In genomic region chr2:44087714-44088092, GRCh38 we compare ENCODE assay signal across 8 cellular contexts.
A peak's percentile ranks its signal among the peaks of the same experiment; 100 is the strongest.
DNase-seq lines count a peak whose midpoint lies in the region; ATAC-seq lines count a peak whose summit lies in the region.

No MANE protein-coding gene starts in this region.

- H3K27ac Mint-ChIP-seq in activated T-helper 17 cell treated with anti-CD3 and anti-CD28 coated beads, Interleukin-2, amount 50 U/mL, for 72 hours, result peak overlapping the region; percentile 90
- H3K27ac Mint-ChIP-seq in stimulated activated effector memory CD8-positive, alpha-beta T cell treated with anti-CD3 and anti-CD28 coated beads, Interleukin-12 subunit alpha, Interleukin-12 subunit beta, amount 100 ng/mL, for 72 hours, result peak overlapping the region; percentile 77

- in situ Hi-C loops in G401 (cut with HindIII; ENCODE audit: low sequenced_read_pairs), result no loop called here

- no peak for ATAC-seq in activated T-helper 17 cell treated with anti-CD3 and anti-CD28 coated beads, Interleukin-2, amount 50 U/mL, for 72 hours (replicated peaks)
- no peak for ATAC-seq in stimulated activated effector memory CD8-positive, alpha-beta T cell treated with anti-CD3 and anti-CD28 coated beads, Interleukin-12 subunit alpha, Interleukin-12 subunit beta, amount 100 ng/mL, for 72 hours
- no peak for ATAC-seq in GM19035 (IDR thresholded peaks at IDR 0.05; ENCODE audit: unreplicated experiment)

- H3K27me3 Mint-ChIP-seq in activated T-helper 17 cell treated with anti-CD3 and anti-CD28 coated beads, Interleukin-2, amount 50 U/mL, for 72 hours, result no peaks in the 10 kb centered on the region

- H3K4me1 Mint-ChIP-seq in activated T-helper 17 cell treated with anti-CD3 and anti-CD28 coated beads, Interleukin-2, amount 50 U/mL, for 72 hours, result peaks cover 6% of the 10 kb centered on the region
- H3K4me1 Mint-ChIP-seq in stimulated activated effector memory CD8-positive, alpha-beta T cell treated with anti-CD3 and anti-CD28 coated beads, Interleukin-12 subunit alpha, Interleukin-12 subunit beta, amount 100 ng/mL, for 72 hours, result peaks cover 21% of the 10 kb centered on the region

- no peaks in the 10 kb centered on the region for H3K36me3 ChIP-seq in HUES48 (ENCODE audit: control insufficient read depth, insufficient read depth, low read length)

- H3K9me3 Mint-ChIP-seq in activated T-helper 17 cell treated with anti-CD3 and anti-CD28 coated beads, Interleukin-2, amount 50 U/mL, for 72 hours, result no peaks in the 10 kb centered on the region
- no peaks in the 10 kb centered on the region for H3K9me3 Mint-ChIP-seq in stimulated activated effector memory CD8-positive, alpha-beta T cell treated with anti-CD3 and anti-CD28 coated beads, Interleukin-12 subunit alpha, Interleukin-12 subunit beta, amount 100 ng/mL, for 72 hours

- H3K9me3 ChIP-seq in HUES48 (ENCODE audit: control insufficient read depth, insufficient read depth, low read length), result no peaks in the 10 kb centered on the region

- no peaks in the 10 kb centered on the region for H3K36me3 Mint-ChIP-seq in activated T-helper 17 cell treated with anti-CD3 and anti-CD28 coated beads, Interleukin-2, amount 50 U/mL, for 72 hours (ENCODE audit: low read depth)
- no peaks in the 10 kb centered on the region for H3K36me3 Mint-ChIP-seq in stimulated activated effector memory CD8-positive, alpha-beta T cell treated with anti-CD3 and anti-CD28 coated beads, Interleukin-12 subunit alpha, Interleukin-12 subunit beta, amount 100 ng/mL, for 72 hours

- peak overlapping the region; percentile 49 for H3K9ac ChIP-seq in HUES48 (ENCODE audit: low read depth, low read length)

- H3K27ac ChIP-seq in HUES48 (ENCODE audit: low read depth, low read length), result peak overlapping the region; percentile 66
- H3K27ac ChIP-seq in layer of hippocampus (ENCODE audit: low read depth, low read length), result peak overlapping the region; percentile 89

- peak overlapping the region; percentile 72 for H3K4me3 Mint-ChIP-seq in activated T-helper 17 cell treated with anti-CD3 and anti-CD28 coated beads, Interleukin-2, amount 50 U/mL, for 72 hours
- H3K4me3 Mint-ChIP-seq in stimulated activated effector memory CD8-positive, alpha-beta T cell treated with anti-CD3 and anti-CD28 coated beads, Interleukin-12 subunit alpha, Interleukin-12 subunit beta, amount 100 ng/mL, for 72 hours, result peak overlapping the region; percentile 47

- peak overlapping the region; percentile 42 for H3K4me3 ChIP-seq in HUES48 (ENCODE audit: low read depth, low read length)

- no peaks in the 10 kb centered on the region for H3K27me3 ChIP-seq in HUES48 (ENCODE audit: control insufficient read depth, insufficient read depth, low read length)
- no peaks in the 10 kb centered on the region for H3K27me3 ChIP-seq in layer of hippocampus (ENCODE audit: control insufficient read depth, insufficient read depth, low read length)

- H3K4me1 ChIP-seq in HUES48 (ENCODE audit: control insufficient read depth, insufficient read depth, low read length), result peaks cover 32% of the 10 kb centered on the region

- no peak for DNase-seq in stimulated activated effector memory CD8-positive, alpha-beta T cell treated with anti-CD3 and anti-CD28 coated beads, Interleukin-12 subunit alpha, Interleukin-12 subunit beta, amount 100 ng/mL, for 72 hours (ENCODE audit: low spot score in 2 of 2)
- no peak for DNase-seq in activated CD4-positive, CD25-positive, alpha-beta regulatory T cell treated with anti-CD3 and anti-CD28 coated beads, Interleukin-2, amount 50 U/mL, for 72 hours
- no peak for DNase-seq in effector CD8-positive, alpha-beta T cell (lab: John Stamatoyannopoulos, UW)
- DNase-seq in G401 (ENCODE audit: low spot score), result no peak
